Comparison of ENCODE assay signal across 8 cellular contexts in genomic region chr9:124010665-124011321, GRCh38. TPM values are rescaled to one million over a fixed set of nuclear protein-coding genes. Genes with fewer than 3 reads are reported as not detected.
DNase-seq lines count a peak whose midpoint lies in the region; TF ChIP-seq lines count a peak whose summit lies in the region.

No MANE protein-coding gene starts in this region.

- no peaks in the 10 kb centered on the region for H3K36me3 ChIP-seq in GM06990 (ENCODE audit: control insufficient read depth, insufficient read depth, low read length)
- H3K36me3 ChIP-seq in endodermal cell (ENCODE audit: control insufficient read depth, insufficient read depth, low read length) = no peaks in the 10 kb centered on the region
- H3K36me3 ChIP-seq in trophoblast cell (ENCODE audit: control insufficient read depth in 1 of 2, insufficient read depth in 2 of 2, low read length in 2 of 2) = no peaks in the 10 kb centered on the region
- no peaks in the 10 kb centered on the region for H3K36me3 ChIP-seq in uterus

- H3K9ac ChIP-seq in endodermal cell (ENCODE audit: extremely low read depth, low read length, poor library complexity, severe bottlenecking) = no peak overlapping the region
- no peak overlapping the region for H3K9ac ChIP-seq in trophoblast cell (ENCODE audit: low read length)

- no peak overlapping the region for H3K4me3 Mint-ChIP-seq in endodermal cell

- TF ChIP-seq CTCF in GM06990 (IDR thresholded peaks at IDR 0.05; ENCODE audit: insufficient read depth, low read length, poor library complexity, severe bottlenecking) (no peak), endodermal cell (conservative IDR thresholded peaks at IDR 0.05) (no peak), uterus (IDR thresholded peaks at IDR 0.05) (no peak)

- no peak overlapping the region for H3K4ac ChIP-seq in trophoblast cell (ENCODE audit: low read depth, low read length)

- no peak overlapping the region for H4K8ac ChIP-seq in trophoblast cell (ENCODE audit: low read depth, low read length)

- no peak overlapping the region for H2BK5ac ChIP-seq in trophoblast cell (ENCODE audit: low read depth, low read length, poor library complexity)

- H3K36me3 Mint-ChIP-seq in endodermal cell (ENCODE audit: low read depth) = no peaks in the 10 kb centered on the region

- H3K27me3 Mint-ChIP-seq in endodermal cell (ENCODE audit: insufficient read depth) = peaks cover 98% of the 10 kb centered on the region

- no peaks in the 10 kb centered on the region for H3K79me1 ChIP-seq in trophoblast cell (ENCODE audit: low read length)

- H3K4me3 ChIP-seq in GM06990 (replicated peaks; ENCODE audit: low read depth, low read length) (peak overlapping the region; percentile 26), endodermal cell (ENCODE audit: low read length) (no peak overlapping the region), trophoblast cell (ENCODE audit: low read depth, low read length) (no peak overlapping the region), uterus (no peak overlapping the region)

- H2AK5ac ChIP-seq in trophoblast cell (ENCODE audit: low read length) = no peak overlapping the region

- no peak overlapping the region for H3K23ac ChIP-seq in trophoblast cell (ENCODE audit: low read length)

- H3K27me3 ChIP-seq in GM06990 (replicated peaks; ENCODE audit: control insufficient read depth, insufficient read depth, low read length) (no peaks in the 10 kb centered on the region; the same call in none of the 2 replicates), endodermal cell (ENCODE audit: control insufficient read depth, insufficient read depth, low read length, poor library complexity, severe bottlenecking) (peaks cover 99% of the 10 kb centered on the region), trophoblast cell (ENCODE audit: insufficient read depth, low read length) (peaks cover 89% of the 10 kb centered on the region), uterus (peaks cover 37 to 89% of the 10 kb centered on the region in 2 donors)

- H3K27ac ChIP-seq in endodermal cell (ENCODE audit: low read depth, low read length) (no peak overlapping the region), trophoblast cell (ENCODE audit: low read depth, low read length) (no peak overlapping the region), uterus (no peak overlapping the region)

- no peak overlapping the region for H3K27ac Mint-ChIP-seq in endodermal cell

- no peak overlapping the region for H4K91ac ChIP-seq in trophoblast cell (ENCODE audit: low read depth, low read length)

- no peaks in the 10 kb centered on the region for H3K9me3 Mint-ChIP-seq in endodermal cell

- no peak overlapping the region for H3K14ac ChIP-seq in trophoblast cell (ENCODE audit: low read length)

- no peak overlapping the region for H2AFZ ChIP-seq in trophoblast cell (ENCODE audit: insufficient read depth, low read length, poor library complexity)

- H3K4me1 ChIP-seq in endodermal cell (ENCODE audit: control insufficient read depth, insufficient read depth, low read length) (no peaks in the 10 kb centered on the region), trophoblast cell (ENCODE audit: control insufficient read depth in 1 of 2, insufficient read depth in 2 of 2, low read length in 2 of 2) (peaks cover 17 to 26% of the 10 kb centered on the region in 2 experiments), uterus (peaks cover 0 to 32% of the 10 kb centered on the region in 2 donors)

- H3K18ac ChIP-seq in trophoblast cell (ENCODE audit: low read length) = no peak overlapping the region

- H3K4me1 Mint-ChIP-seq in endodermal cell = peaks cover 33% of the 10 kb centered on the region

- H3K9me3 ChIP-seq in endodermal cell (ENCODE audit: control insufficient read depth, low read length) (no peaks in the 10 kb centered on the region), trophoblast cell (ENCODE audit: insufficient read depth, low read depth, low read length) (peaks cover 1% of the 10 kb centered on the region), uterus (no peaks in the 10 kb centered on the region)

- H2BK12ac ChIP-seq in trophoblast cell (ENCODE audit: low read length) = no peak overlapping the region

- H3K79me2 ChIP-seq in trophoblast cell (ENCODE audit: control insufficient read depth, insufficient read depth, low read length, poor library complexity) = no peaks in the 10 kb centered on the region

- no peak for TF ChIP-seq POLR2A in uterus (IDR thresholded peaks at IDR 0.05)

- intact Hi-C loops in uterus (cut with DNase I; ENCODE audit: low total_unique reads) = no loop called here

- 0 to 4% methylated on average over 12 to 34 of the region's 34 CpGs for WGBS in endodermal cell (ENCODE audit: insufficient coverage in 1 of 2, insufficient read length in 1 of 2), 2 experiments
- no CpG with 5 or more reads among the region's 34 CpGs for WGBS in trophoblast cell (ENCODE audit: extremely low coverage, insufficient coverage, insufficient read length)

- peak; percentile 70 for DNase-seq in GM06990 (ENCODE audit: extremely low read depth, insufficient read length)
- peak; percentile 45 for DNase-seq in NCI-H1694 (lab: John Stamatoyannopoulos, UW)
- DNase-seq in endodermal cell = peak; percentile 86
- peak; percentile 52 to 66 for DNase-seq in trophoblast cell
- DNase-seq in epidermal melanocyte (ENCODE audit: insufficient read length, low spot score) = no peak
- DNase-seq in uterus = no peak
- no peak for DNase-seq in NOMO-1 treated with dmso at 0.1 percent for 144 hours (lab: John Stamatoyannopoulos, UW; ENCODE audit: unreplicated experiment)
- no peak for DNase-seq in cortex of kidney (lab: John Stamatoyannopoulos, UW)

- H2BK120ac ChIP-seq in trophoblast cell (ENCODE audit: insufficient read depth, low read length, poor library complexity) = no peak overlapping the region

- H4K12ac ChIP-seq in trophoblast cell (ENCODE audit: low read depth, low read length) = no peak overlapping the region

- H3K4me2 ChIP-seq in trophoblast cell (ENCODE audit: low read length) = peak overlapping the region; percentile 57

RNA-seq across cellular contexts. Expression of gene LHX2, which starts 0.8 kb away (rescaled TPM):
- under 1 TPM; 0.20 to 0.29 TPM for total RNA-seq in endodermal cell
- 4.2 TPM for polyA plus RNA-seq in endodermal cell (2013, experiment 1 of 2)
- 5.4 TPM for polyA plus RNA-seq in endodermal cell (2013, experiment 2 of 2)
- 0.21 and 0.32 TPM in 2 replicates for polyA plus RNA-seq in trophoblast cell (2013)
- under 1 TPM in 1 of 4 donors, not detected in 3; 0.14 TPM for total RNA-seq in uterus

Comparison
In these comparisons a context has a peak if more than half of its experiments do, and no peak if none do; other contexts are left out.
1. DNase-seq: peak in GM06990 (single experiment), NCI-H1694 (single experiment), endodermal cell (single experiment) and trophoblast cell (2 of 2); none in epidermal melanocyte (single experiment), uterus (0 of 2), NOMO-1 treated with dmso at 0.1 percent for 144 hours (single experiment) and cortex of kidney (single experiment).